In the genomic region with DNA sequence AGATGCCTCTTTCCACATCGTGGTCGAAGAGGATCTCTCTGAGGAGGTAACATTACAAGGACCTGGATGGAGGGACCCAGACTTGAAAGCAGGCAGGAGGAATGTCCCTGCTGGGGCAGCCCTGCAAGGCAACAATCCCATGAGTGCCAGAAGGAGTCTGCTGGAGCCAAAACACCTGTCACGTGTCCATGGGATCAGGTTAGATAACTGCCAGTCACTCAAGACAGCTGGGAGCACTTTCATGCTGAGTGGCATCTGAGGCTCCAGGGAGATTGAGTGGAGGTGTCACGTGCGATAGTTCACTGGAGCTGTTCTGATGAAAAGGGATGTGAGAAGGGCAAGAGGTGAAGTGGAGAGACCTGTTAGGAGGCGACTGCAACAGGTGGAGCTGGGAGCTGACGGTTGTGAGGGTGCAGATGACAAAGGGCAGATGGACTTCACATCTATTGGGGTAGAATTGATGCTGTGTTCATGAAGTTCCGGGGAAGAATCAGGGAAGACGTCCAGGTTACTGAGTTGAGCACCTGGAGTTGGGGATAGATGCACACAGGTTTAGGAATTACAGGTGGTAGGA, we compare ENCODE assay signal across 2 cellular contexts.
TF ChIP-seq lines count a peak whose summit lies in the region.

No MANE protein-coding gene starts in this region.

TF ChIP-seq in HEK293, 187 proteins besides CTCF, POLR2A, EP300 and RAD21:
- TF ChIP-seq BCL6B (tag by site-specific recombination; IDR thresholded peaks at IDR 0.05) (no peak), SCRT1 (tag by site-specific recombination; IDR thresholded peaks at IDR 0.05; ENCODE audit: borderline replicate concordance) (peak; percentile 89), ZNF837 (tag by site-specific recombination; IDR thresholded peaks at IDR 0.05) (no peak), SCRT2 (tag by site-specific recombination; IDR thresholded peaks at IDR 0.05) (peak; percentile 91)

TF ChIP-seq in K562, 482 proteins besides CTCF, POLR2A, EP300 and RAD21:
- TF ChIP-seq POLR2AphosphoS2 (IDR thresholded peaks at IDR 0.05; ENCODE audit: low read length) (peak; percentile 67; the same call in 1 of the 2 replicates), PHF20 (IDR thresholded peaks at IDR 0.05; ENCODE audit: partially characterized antibody) (no peak)
